In the genomic region with DNA sequence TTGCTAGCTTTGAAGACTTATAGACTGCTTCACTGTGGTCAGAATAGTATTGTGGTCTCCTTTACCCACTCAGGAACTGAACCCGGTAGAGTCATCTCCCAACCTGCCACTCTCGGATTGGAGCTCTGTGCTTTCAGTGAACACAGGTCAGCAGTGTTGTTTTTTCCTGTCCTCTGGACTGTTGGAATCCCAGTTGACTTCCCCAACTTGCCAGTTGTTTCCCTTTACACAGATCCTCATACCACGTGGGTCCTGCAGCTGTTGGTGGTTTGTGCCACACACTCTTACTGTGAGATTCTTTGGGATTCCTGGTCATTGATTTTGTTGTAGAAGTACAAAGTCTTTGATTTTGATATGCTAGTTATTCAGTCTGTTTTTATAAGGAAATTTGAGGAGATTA, we compare ENCODE assay signal across 23 cellular contexts.
DNase-seq lines count a peak whose midpoint lies in the region; ATAC-seq, FAIRE-seq and TF ChIP-seq lines count a peak whose summit lies in the region.
"Had no signal": no experiment of that assay in that cellular context is flagged by ENCODE, and none has a peak within 500 bp of the region (broad histone marks: within the 10 kb centered on the region; RNA-seq: fewer than 3 reads in every experiment).

No MANE protein-coding gene starts in this region.

- dilution Hi-C loops in endothelial cell of umbilical vein (cut with MboI; ENCODE audit: extremely low pct_ligation_motif_present, low sequenced_read_pairs), result no loop called here

- no peaks in the 10 kb centered on the region for H3K36me3 ChIP-seq in endothelial cell of umbilical vein (ENCODE audit: control insufficient read depth in 2 of 2, extremely low read depth in 1 of 2, insufficient read depth in 2 of 2, low read length in 2 of 2)
- H3K36me3 ChIP-seq in CD8-positive, alpha-beta T cell (ENCODE audit: insufficient read depth, low read length), result no peaks in the 10 kb centered on the region
- H3K36me3 ChIP-seq: MG63 had no signal

- no peak for TF ChIP-seq POLR2A in endothelial cell of umbilical vein (IDR thresholded peaks at IDR 0.05; ENCODE audit: low read depth, low read length)

- H3K9ac ChIP-seq in endothelial cell of umbilical vein (replicated peaks; ENCODE audit: extremely low read depth, insufficient read depth, low read length), result no peak overlapping the region

- peaks cover 13% of the 10 kb centered on the region for H3K4me1 ChIP-seq in endothelial cell of umbilical vein (ENCODE audit: control insufficient read depth, extremely low read depth, insufficient read depth, low read length)
- no peaks in the 10 kb centered on the region for H3K4me1 ChIP-seq in CD8-positive, alpha-beta T cell (ENCODE audit: insufficient read depth, low read length)

- H3K27me3 ChIP-seq in endothelial cell of umbilical vein (ENCODE audit: control insufficient read depth in 2 of 2, insufficient read depth in 2 of 2, low read length in 2 of 2), result no peaks in the 10 kb centered on the region
- H3K27me3 ChIP-seq in CD8-positive, alpha-beta T cell (ENCODE audit: insufficient read depth, low read length), result no peaks in the 10 kb centered on the region
- H3K27me3 ChIP-seq: MG63 had no signal

- H3K9me3 Mint-ChIP-seq in activated T-helper 1 cell treated with anti-CD3 and anti-CD28 coated beads, Interleukin-12 subunit alpha, Interleukin-12 subunit beta, Interleukin-2, Interleukin-4 antibody, amounts not matched to agents 30 ng/mL and 10 ng/mL and 1 ng/mL, durations not matched to agents 14 hours and 24 hours and 36 hours, result peaks cover 19% of the 10 kb centered on the region
- H3K9me3 Mint-ChIP-seq in nephron, result peaks cover 33% of the 10 kb centered on the region
- H3K9me3 Mint-ChIP-seq in CD8-positive, alpha-beta T cell, result peaks cover 6% of the 10 kb centered on the region

- ATAC-seq in CD8-positive, alpha-beta T cell, result no peak
- ATAC-seq: SK-N-SH treated with all-trans-retinoic acid at 6 μM for 48 hours had no signal

- H3K27ac ChIP-seq in endothelial cell of umbilical vein (ENCODE audit: insufficient read depth, low read depth, low read length), result peak overlapping the region; percentile 54
- H3K27ac ChIP-seq in CD8-positive, alpha-beta T cell (ENCODE audit: low read depth, low read length), result no peak overlapping the region
- H3K27ac ChIP-seq: HL-60 had no signal

- no peaks in the 10 kb centered on the region for H3K4me1 Mint-ChIP-seq in activated T-helper 1 cell treated with anti-CD3 and anti-CD28 coated beads, Interleukin-12 subunit alpha, Interleukin-12 subunit beta, Interleukin-2, Interleukin-4 antibody, amounts not matched to agents 30 ng/mL and 10 ng/mL and 1 ng/mL, durations not matched to agents 14 hours and 24 hours and 36 hours (ENCODE audit: low read depth)
- peaks cover 24% of the 10 kb centered on the region for H3K4me1 Mint-ChIP-seq in nephron
- no peaks in the 10 kb centered on the region for H3K4me1 Mint-ChIP-seq in CD8-positive, alpha-beta T cell (ENCODE audit: low read depth)
- H3K4me1 Mint-ChIP-seq: CD14-positive monocyte, H9 had no signal

- peak overlapping the region; percentile 4 for H3K4me2 ChIP-seq in endothelial cell of umbilical vein (ENCODE audit: insufficient read depth, low read length)

- H2AFZ ChIP-seq in endothelial cell of umbilical vein (ENCODE audit: low read depth, low read length), result peak overlapping the region; percentile 16

- no peaks in the 10 kb centered on the region for H4K20me1 ChIP-seq in endothelial cell of umbilical vein (replicated peaks; ENCODE audit: control insufficient read depth, extremely low read depth, insufficient read depth, low read length)

- no peaks in the 10 kb centered on the region for H3K9me3 ChIP-seq in endothelial cell of umbilical vein (replicated peaks; ENCODE audit: control insufficient read depth, insufficient read depth, low read length)
- H3K9me3 ChIP-seq in CD8-positive, alpha-beta T cell (ENCODE audit: low read length), result no peaks in the 10 kb centered on the region

- H3K4me3 ChIP-seq in endothelial cell of umbilical vein (replicated peaks in 1 of 3; ENCODE audit: insufficient read depth in 1 of 3, low read depth in 1 of 3, low read length in 3 of 3), result no peak overlapping the region
- H3K4me3 ChIP-seq in CD8-positive, alpha-beta T cell (ENCODE audit: low read depth, low read length), result no peak overlapping the region
- H3K4me3 ChIP-seq: MG63 had no signal

- H3K27ac Mint-ChIP-seq in activated T-helper 1 cell treated with anti-CD3 and anti-CD28 coated beads, Interleukin-12 subunit alpha, Interleukin-12 subunit beta, Interleukin-2, Interleukin-4 antibody, amounts not matched to agents 30 ng/mL and 10 ng/mL and 1 ng/mL, durations not matched to agents 14 hours and 24 hours and 36 hours, result no peak overlapping the region
- peak overlapping the region; percentile 41 to 76 (median 57) for H3K27ac Mint-ChIP-seq in nephron
- no peak overlapping the region for H3K27ac Mint-ChIP-seq in CD8-positive, alpha-beta T cell
- H3K27ac Mint-ChIP-seq: CD14-positive monocyte, H9 had no signal

- no peak for TF ChIP-seq CTCF in endothelial cell of umbilical vein (IDR thresholded peaks at IDR 0.05; ENCODE audit: extremely low read depth in 1 of 2, insufficient read depth in 1 of 2, low read depth in 1 of 2, low read length in 2 of 2)
- TF ChIP-seq CTCF in nephron (IDR thresholded peaks at IDR 0.05; ENCODE audit: unreplicated experiment in 3 of 3), result no peak
- TF ChIP-seq CTCF in CD8-positive, alpha-beta T cell (IDR thresholded peaks at IDR 0.05), result no peak

- no peaks in the 10 kb centered on the region for H3K36me3 Mint-ChIP-seq in activated T-helper 1 cell treated with anti-CD3 and anti-CD28 coated beads, Interleukin-12 subunit alpha, Interleukin-12 subunit beta, Interleukin-2, Interleukin-4 antibody, amounts not matched to agents 30 ng/mL and 10 ng/mL and 1 ng/mL, durations not matched to agents 14 hours and 24 hours and 36 hours (ENCODE audit: low read depth)
- H3K36me3 Mint-ChIP-seq in nephron (ENCODE audit: low read depth), result peaks cover 11% of the 10 kb centered on the region
- H3K36me3 Mint-ChIP-seq in CD8-positive, alpha-beta T cell, result peaks cover 2% of the 10 kb centered on the region
- H3K36me3 Mint-ChIP-seq: CD14-positive monocyte had no signal

- H3K4me3 Mint-ChIP-seq in activated T-helper 1 cell treated with anti-CD3 and anti-CD28 coated beads, Interleukin-12 subunit alpha, Interleukin-12 subunit beta, Interleukin-2, Interleukin-4 antibody, amounts not matched to agents 30 ng/mL and 10 ng/mL and 1 ng/mL, durations not matched to agents 14 hours and 24 hours and 36 hours, result peak overlapping the region; percentile 26
- H3K4me3 Mint-ChIP-seq in nephron, result peak overlapping the region in 1 of 3 experiments; percentile 12
- no peak overlapping the region for H3K4me3 Mint-ChIP-seq in CD8-positive, alpha-beta T cell
- H3K4me3 Mint-ChIP-seq: CD14-positive monocyte, H9 had no signal

- BruUV-seq in endothelial cell of umbilical vein (replicated peaks; lab: Mats Ljungman, UMichigan), result no TSS peak

- peak; percentile 53 for FAIRE-seq in endothelial cell of umbilical vein (lab: Jason Lieb, UNC)
- FAIRE-seq: RCC 7860 had no signal

- no peak for DNase-seq in activated T-helper 1 cell treated with anti-CD3 and anti-CD28 coated beads, Interleukin-12 subunit alpha, Interleukin-12 subunit beta, Interleukin-2, Interleukin-4 antibody, amounts not matched to agents 30 ng/mL and 10 ng/mL and 1 ng/mL, durations not matched to agents 14 hours and 24 hours and 36 hours (ENCODE audit: low spot score)
- peak; percentile 92 for DNase-seq in endothelial cell of umbilical vein (ENCODE audit: low read depth, low spot score)
- no peak for DNase-seq in NCI-H2081 (lab: John Stamatoyannopoulos, UW)
- no peak for DNase-seq in SIG-M5 (lab: John Stamatoyannopoulos, UW)
- DNase-seq in CD8-positive, alpha-beta T cell, result no peak
- DNase-seq in stimulated activated naive CD4-positive, alpha-beta T cell (lab: John Stamatoyannopoulos, UW), result no peak
- DNase-seq: ACHN; DMS79 treated with DMSO at 0.1 percent for 48 hours; H9; IMR-90; Karpas-422; MG63; NCI-H1092; NCI-H1436 treated with DMSO at 0.1 percent for 48 hours; NCI-H2081 treated with DMSO at 0.1 percent for 48 hours; NCI-H748 treated with DMSO at 0.1 percent for 48 hours; NK-92 treated with Interleukin-12 subunit alpha and Interleukin-12 subunit beta, amount 100 ng/mL, for 24 hours; Right ventricle myocardium superior had no signal

- POLR2A ChIA-PET in endothelial cell of umbilical vein (lab: Charles Lee), result interaction anchor here (0.9 kb wide), 1 partner anchor 17 kb away, joined by 7 read pairs; no protein-coding TSS in a partner anchor
- POLR2A ChIA-PET in CD8-positive, alpha-beta T cell (lab: Charles Lee), result no interaction called here

- H3K9me1 ChIP-seq in endothelial cell of umbilical vein (replicated peaks; ENCODE audit: control insufficient read depth, extremely low read depth, insufficient read depth, low read length), result no peaks in the 10 kb centered on the region

- CTCF ChIA-PET in endothelial cell of umbilical vein (lab: Charles Lee), result interaction anchor here (1.0 to 1.9 kb wide), 3 partner anchors 16 to 414 kb away, joined by 5 to 10 read pairs (median 6); no protein-coding TSS in a partner anchor
- CTCF ChIA-PET in CD8-positive, alpha-beta T cell (lab: Charles Lee), result no interaction called here

- intact Hi-C loops in activated T-helper 1 cell treated with anti-CD3 and anti-CD28 coated beads, Interleukin-12 subunit alpha, Interleukin-12 subunit beta, Interleukin-2, Interleukin-4 antibody, amounts not matched to agents 30 ng/mL and 10 ng/mL and 1 ng/mL, durations not matched to agents 14 hours and 24 hours and 36 hours (cut with micrococcal nuclease), result no loop called here
- intact Hi-C loops in endothelial cell of umbilical vein (cut with micrococcal nuclease), result loop anchor here (1.0 to 5.0 kb wide), 3 partner anchors 16 to 213 kb away; partner anchors contain the start of gene DYRK1A
- intact Hi-C loops in CD8-positive, alpha-beta T cell (cut with DNase I, micrococcal nuclease), result no loop called here

- H3K27me3 Mint-ChIP-seq in activated T-helper 1 cell treated with anti-CD3 and anti-CD28 coated beads, Interleukin-12 subunit alpha, Interleukin-12 subunit beta, Interleukin-2, Interleukin-4 antibody, amounts not matched to agents 30 ng/mL and 10 ng/mL and 1 ng/mL, durations not matched to agents 14 hours and 24 hours and 36 hours (ENCODE audit: insufficient read depth), result peaks cover 7% of the 10 kb centered on the region
- H3K27me3 Mint-ChIP-seq in nephron (ENCODE audit: low read depth), result peaks cover 2% of the 10 kb centered on the region
- peaks cover 3% of the 10 kb centered on the region for H3K27me3 Mint-ChIP-seq in CD8-positive, alpha-beta T cell (ENCODE audit: low read depth)

- H3K79me2 ChIP-seq in endothelial cell of umbilical vein (ENCODE audit: control insufficient read depth, insufficient read depth, low read length), result no peaks in the 10 kb centered on the region

TF ChIP-seq in endothelial cell of umbilical vein, 7 proteins besides CTCF, POLR2A, EP300 and RAD21 (continues in another document):
- peak; percentile 34 for TF ChIP-seq POLR2AphosphoS5 (IDR thresholded peaks at IDR 0.05; ENCODE audit: insufficient read depth, low read depth, low read length)
- no peak for TF ChIP-seq EZH2 (IDR thresholded peaks at IDR 0.05; ENCODE audit: borderline replicate concordance, low read depth, low read length, severe bottlenecking)
- TF ChIP-seq MYC (IDR thresholded peaks at IDR 0.05; ENCODE audit: low read depth, low read length), result no peak
- no peak for TF ChIP-seq GATA2 (IDR thresholded peaks at IDR 0.05; ENCODE audit: insufficient read depth, insufficient read length, low read depth, low read length)

Comparison
In these comparisons a context has a peak if more than half of its experiments do, and no peak if none do; other contexts are left out.
1. H3K27ac Mint-ChIP-seq: peak in nephron (3 of 3); none in activated T-helper 1 cell treated with anti-CD3 and anti-CD28 coated beads, Interleukin-12 subunit alpha, Interleukin-12 subunit beta, Interleukin-2, Interleukin-4 antibody, amounts not matched to agents 30 ng/mL and 10 ng/mL and 1 ng/mL, durations not matched to agents 14 hours and 24 hours and 36 hours (single experiment) and CD8-positive, alpha-beta T cell (single experiment).